Comparison of ENCODE assay signal across 2 cellular contexts in genomic region chr1:18516473-18516872, GRCh38.
TF ChIP-seq lines count a peak whose summit lies in the region.

No MANE protein-coding gene starts in this region.

TF ChIP-seq in HEK293, 187 proteins besides CTCF, POLR2A, EP300 and RAD21 (continued from another document and continues in another):
- no peak for TF ChIP-seq ZNF280D (tag by site-specific recombination; IDR thresholded peaks at IDR 0.05)
- TF ChIP-seq, protein P1, sequence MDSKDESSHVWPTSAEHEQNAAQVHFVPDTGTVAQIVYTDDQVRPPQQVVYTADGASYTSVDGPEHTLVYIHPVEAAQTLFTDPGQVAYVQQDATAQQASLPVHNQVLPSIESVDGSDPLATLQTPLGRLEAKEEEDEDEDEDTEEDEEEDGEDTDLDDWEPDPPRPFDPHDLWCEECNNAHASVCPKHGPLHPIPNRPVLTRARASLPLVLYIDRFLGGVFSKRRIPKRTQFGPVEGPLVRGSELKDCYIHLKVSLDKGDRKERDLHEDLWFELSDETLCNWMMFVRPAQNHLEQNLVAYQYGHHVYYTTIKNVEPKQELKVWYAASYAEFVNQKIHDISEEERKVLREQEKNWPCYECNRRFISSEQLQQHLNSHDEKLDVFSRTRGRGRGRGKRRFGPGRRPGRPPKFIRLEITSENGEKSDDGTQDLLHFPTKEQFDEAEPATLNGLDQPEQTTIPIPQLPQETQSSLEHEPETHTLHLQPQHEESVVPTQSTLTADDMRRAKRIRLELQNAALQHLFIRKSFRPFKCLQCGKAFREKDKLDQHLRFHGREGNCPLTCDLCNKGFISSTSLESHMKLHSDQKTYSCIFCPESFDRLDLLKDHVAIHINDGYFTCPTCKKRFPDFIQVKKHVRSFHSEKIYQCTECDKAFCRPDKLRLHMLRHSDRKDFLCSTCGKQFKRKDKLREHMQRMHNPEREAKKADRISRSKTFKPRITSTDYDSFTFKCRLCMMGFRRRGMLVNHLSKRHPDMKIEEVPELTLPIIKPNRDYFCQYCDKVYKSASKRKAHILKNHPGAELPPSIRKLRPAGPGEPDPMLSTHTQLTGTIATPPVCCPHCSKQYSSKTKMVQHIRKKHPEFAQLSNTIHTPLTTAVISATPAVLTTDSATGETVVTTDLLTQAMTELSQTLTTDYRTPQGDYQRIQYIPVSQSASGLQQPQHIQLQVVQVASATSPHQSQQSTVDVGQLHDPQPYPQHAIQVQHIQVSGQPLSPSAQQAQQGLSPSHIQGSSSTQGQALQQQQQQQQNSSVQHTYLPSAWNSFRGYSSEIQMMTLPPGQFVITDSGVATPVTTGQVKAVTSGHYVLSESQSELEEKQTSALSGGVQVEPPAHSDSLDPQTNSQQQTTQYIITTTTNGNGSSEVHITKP (tag by site-specific recombination; IDR thresholded peaks at IDR 0.05): no peak
- TF ChIP-seq ZBTB20 (tag by site-specific recombination; IDR thresholded peaks at IDR 0.05): no peak
- TF ChIP-seq, protein P2, sequence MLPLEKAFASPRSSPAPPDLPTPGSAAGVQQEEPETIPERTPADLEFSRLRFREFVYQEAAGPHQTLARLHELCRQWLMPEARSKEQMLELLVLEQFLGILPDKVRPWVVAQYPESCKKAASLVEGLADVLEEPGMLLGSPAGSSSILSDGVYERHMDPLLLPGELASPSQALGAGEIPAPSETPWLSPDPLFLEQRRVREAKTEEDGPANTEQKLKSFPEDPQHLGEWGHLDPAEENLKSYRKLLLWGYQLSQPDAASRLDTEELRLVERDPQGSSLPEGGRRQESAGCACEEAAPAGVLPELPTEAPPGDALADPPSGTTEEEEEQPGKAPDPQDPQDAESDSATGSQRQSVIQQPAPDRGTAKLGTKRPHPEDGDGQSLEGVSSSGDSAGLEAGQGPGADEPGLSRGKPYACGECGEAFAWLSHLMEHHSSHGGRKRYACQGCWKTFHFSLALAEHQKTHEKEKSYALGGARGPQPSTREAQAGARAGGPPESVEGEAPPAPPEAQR (tag by site-specific recombination; IDR thresholded peaks at IDR 0.05): no peak
- TF ChIP-seq ZNF785 (tag by site-specific recombination; IDR thresholded peaks at IDR 0.05): no peak
- no peak for TF ChIP-seq GLIS2 (tag by site-specific recombination; IDR thresholded peaks at IDR 0.05)
- peak; percentile 91 for TF ChIP-seq ZNF791 (tag by site-specific recombination; IDR thresholded peaks at IDR 0.05)
- TF ChIP-seq ZBTB44 (tag by site-specific recombination; IDR thresholded peaks at IDR 0.05): no peak
- TF ChIP-seq ZNF18 (tag by site-specific recombination; IDR thresholded peaks at IDR 0.05): no peak
- no peak for TF ChIP-seq SP7 (tag by site-specific recombination; IDR thresholded peaks at IDR 0.05)

TF ChIP-seq in K562, 482 proteins besides CTCF, POLR2A, EP300 and RAD21 (continued from another document):
- TF ChIP-seq ZNF512 (tag; IDR thresholded peaks at IDR 0.05) (no peak), ZFP1 (CRISPR knock-in tag; IDR thresholded peaks at IDR 0.05) (0 out of 2 replicates have a peak, but pooled peaks have one; percentile 42), TRIM28 (IDR thresholded peaks at IDR 0.05) (peak; percentile 89), ELK1 (CRISPR knock-in tag; IDR thresholded peaks at IDR 0.05) (no peak)
- TF ChIP-seq, protein P3, sequence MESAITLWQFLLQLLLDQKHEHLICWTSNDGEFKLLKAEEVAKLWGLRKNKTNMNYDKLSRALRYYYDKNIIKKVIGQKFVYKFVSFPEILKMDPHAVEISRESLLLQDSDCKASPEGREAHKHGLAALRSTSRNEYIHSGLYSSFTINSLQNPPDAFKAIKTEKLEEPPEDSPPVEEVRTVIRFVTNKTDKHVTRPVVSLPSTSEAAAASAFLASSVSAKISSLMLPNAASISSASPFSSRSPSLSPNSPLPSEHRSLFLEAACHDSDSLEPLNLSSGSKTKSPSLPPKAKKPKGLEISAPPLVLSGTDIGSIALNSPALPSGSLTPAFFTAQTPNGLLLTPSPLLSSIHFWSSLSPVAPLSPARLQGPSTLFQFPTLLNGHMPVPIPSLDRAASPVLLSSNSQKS (CRISPR knock-in tag; IDR thresholded peaks at IDR 0.05): no peak
